ENCODE assay signal across 8 cellular contexts in genomic region chr19:17553256-17553655, GRCh38. TPM values are rescaled to one million over a fixed set of nuclear protein-coding genes. Genes with fewer than 3 reads are reported as not detected.
DNase-seq lines count a peak whose midpoint lies in the region; ATAC-seq and TF ChIP-seq lines count a peak whose summit lies in the region.

No MANE protein-coding gene starts in this region.

- DNase-seq in DND-41 (peak; percentile 53), NCI-H446 (lab: John Stamatoyannopoulos, UW) (peak; percentile 87 to 92), naive B cell (no peak), Calu3 (no peak)
- DNase-seq in stimulated activated naive CD8-positive, alpha-beta T cell treated with anti-CD3 and anti-CD28 coated beads, Interleukin-15, Interleukin-2, amounts not matched to agents 100 U/mL and 50 U/mL, for 24 hours: no peak

- intact Hi-C loops in Calu3 (cut with micrococcal nuclease; ENCODE audit: unreplicated experiment): no loop called here

- no peaks in the 10 kb centered on the region for H3K9me3 Mint-ChIP-seq in naive B cell
- no peaks in the 10 kb centered on the region for H3K9me3 Mint-ChIP-seq in Calu3 (ENCODE audit: low read depth, unreplicated experiment)

- H3K36me3 Mint-ChIP-seq in naive B cell (peaks cover 11 to 25% of the 10 kb centered on the region in 2 donors), Calu3 (ENCODE audit: insufficient read depth, unreplicated experiment) (peaks cover 11% of the 10 kb centered on the region)

- H3K4me1 ChIP-seq in DND-41 (ENCODE audit: insufficient read depth, low read length) (peaks cover 40% of the 10 kb centered on the region), duodenal mucosa (ENCODE audit: control insufficient read depth in 1 of 2, insufficient read depth in 2 of 2, low read length in 2 of 2) (peaks cover 5 to 9% of the 10 kb centered on the region in 2 donors)

- H3K27me3 ChIP-seq in DND-41 (ENCODE audit: insufficient read depth, low read length, poor library complexity) (no peaks in the 10 kb centered on the region), duodenal mucosa (ENCODE audit: control insufficient read depth in 1 of 2, insufficient read depth in 2 of 2, low read length in 2 of 2) (no peaks in the 10 kb centered on the region)

- H4K20me1 ChIP-seq in DND-41 (ENCODE audit: insufficient read depth, low read length): peaks cover 4% of the 10 kb centered on the region; the same call in 1 of the 2 replicates

- TF ChIP-seq CTCF in DND-41 (IDR thresholded peaks at IDR 0.05; ENCODE audit: borderline replicate concordance, extremely low read depth, low read length, poor library complexity, severe bottlenecking): no peak
- no peak for TF ChIP-seq CTCF in Calu3 (IDR thresholded peaks at IDR 0.05; ENCODE audit: unreplicated experiment)

- H3K27me3 Mint-ChIP-seq in naive B cell (no peaks in the 10 kb centered on the region), Calu3 (ENCODE audit: unreplicated experiment) (no peaks in the 10 kb centered on the region)

- H3K36me3 ChIP-seq in DND-41 (ENCODE audit: insufficient read depth, low read length): peaks cover 11% of the 10 kb centered on the region
- H3K36me3 ChIP-seq in duodenal mucosa (ENCODE audit: control insufficient read depth in 1 of 2, insufficient read depth in 2 of 2, low read length in 2 of 2): no peaks in the 10 kb centered on the region

- BruUV-seq in Calu3 (replicated peaks; lab: Mats Ljungman, UMichigan): no TSS peak

- H3K27ac Mint-ChIP-seq in naive B cell (peak overlapping the region in 5 of 6 donors; percentile 9 to 94 (median 54)), Calu3 (ENCODE audit: unreplicated experiment) (no peak overlapping the region)

- H3K27ac ChIP-seq in DND-41 (ENCODE audit: low read length) (peak overlapping the region; percentile 38; the same call in 1 of the 2 replicates), duodenal mucosa (ENCODE audit: low read depth, low read length) (peak overlapping the region; percentile 11)

- ATAC-seq in DND-41 (ENCODE audit: insufficient read depth, low read depth) (no peak), naive B cell (ENCODE audit: low read depth in 2 of 2) (no peak), HG02678 (IDR thresholded peaks at IDR 0.05; ENCODE audit: unreplicated experiment) (no peak), HG02610 (IDR thresholded peaks at IDR 0.05; ENCODE audit: unreplicated experiment) (no peak)
- no peak for ATAC-seq in stimulated activated naive CD8-positive, alpha-beta T cell treated with anti-CD3 and anti-CD28 coated beads, Interleukin-15, Interleukin-2, amounts not matched to agents 100 U/mL and 50 U/mL, for 24 hours

- CTCF ChIA-PET in Calu3 (lab: Charles Lee): no interaction called here

- H3K4me2 ChIP-seq in DND-41 (ENCODE audit: insufficient read depth, low read length): peak overlapping the region; percentile 41

- H2AFZ ChIP-seq in DND-41 (ENCODE audit: low read depth, low read length): no peak overlapping the region

- H3K79me2 ChIP-seq in DND-41 (ENCODE audit: insufficient read depth, low read length): peaks cover 23% of the 10 kb centered on the region

- H3K4me3 Mint-ChIP-seq in naive B cell: peak overlapping the region in 1 of 8 donors; percentile 57
- no peak overlapping the region for H3K4me3 Mint-ChIP-seq in Calu3 (ENCODE audit: low read depth, unreplicated experiment)

- H3K4me1 Mint-ChIP-seq in naive B cell: peaks cover 8 to 27% (median 17%) of the 10 kb centered on the region in 3 donors
- H3K4me1 Mint-ChIP-seq in Calu3 (ENCODE audit: low read depth, unreplicated experiment): no peaks in the 10 kb centered on the region

- H3K4me3 ChIP-seq in DND-41 (ENCODE audit: low read depth in 1 of 2, low read length in 2 of 2): no peak overlapping the region
- no peak overlapping the region for H3K4me3 ChIP-seq in duodenal mucosa (ENCODE audit: low read depth in 1 of 2, low read length in 2 of 2)

- H3K9ac ChIP-seq in DND-41 (ENCODE audit: low read depth, low read length) (no peak overlapping the region), duodenal mucosa (ENCODE audit: low read depth in 1 of 2, low read length in 2 of 2) (no peak overlapping the region)

- H3K9me3 ChIP-seq in DND-41 (ENCODE audit: insufficient read depth, low read length, severe bottlenecking) (no peaks in the 10 kb centered on the region), duodenal mucosa (ENCODE audit: control insufficient read depth in 1 of 2, low read length in 2 of 2) (no peaks in the 10 kb centered on the region)

RNA-seq across cellular contexts. Expression of gene COLGALT1, which starts 2.2 kb away (rescaled TPM):
- polyA plus RNA-seq in naive B cell (ENCODE audit: low read depth in 6 of 6): 10 to 100 TPM in 5 of 6 donors, 1 to 10 TPM in 1; 5.2 to 21.8 (median 15.2) TPM
- 69.8 and 79.1 TPM in 2 replicates for total RNA-seq in Calu3 (2022)

RNA-seq across cellular contexts. Expression of gene PGLS, which starts 41.8 kb away (rescaled TPM):
- 10 to 100 TPM; 32.3 to 79.7 (median 73.0) TPM for polyA plus RNA-seq in naive B cell (ENCODE audit: low read depth in 6 of 6)
- total RNA-seq in Calu3 (2022): 75.5 and 78.1 TPM in 2 replicates

Comparison
In these comparisons a context has a peak if more than half of its experiments do, and no peak if none do; other contexts are left out.
1. DNase-seq: peak in DND-41 (single experiment) and NCI-H446 (2 of 2); none in naive B cell (single experiment), Calu3 (single experiment) and stimulated activated naive CD8-positive, alpha-beta T cell treated with anti-CD3 and anti-CD28 coated beads, Interleukin-15, Interleukin-2, amounts not matched to agents 100 U/mL and 50 U/mL, for 24 hours (single experiment).